ENCODE assay signal across 9 cellular contexts in the genomic region with DNA sequence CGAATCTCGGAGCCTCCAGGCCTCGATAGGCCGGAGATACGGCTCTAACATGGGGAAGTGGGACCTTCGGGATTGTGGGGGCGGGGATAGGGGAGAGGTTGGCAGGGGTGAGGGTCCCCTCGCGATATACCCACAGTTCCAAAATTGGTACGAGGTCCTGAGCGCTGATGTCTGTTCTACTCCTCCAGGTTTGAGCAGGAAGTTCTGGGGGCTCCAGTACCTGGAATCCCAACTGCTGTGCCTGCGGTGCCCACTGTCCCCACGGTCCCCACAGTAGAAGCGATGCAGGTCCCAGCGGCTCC. TPM values are rescaled to one million over a fixed set of nuclear protein-coding genes. Genes with fewer than 3 reads are reported as not detected.
DNase-seq lines count a peak whose midpoint lies in the region; ATAC-seq and TF ChIP-seq lines count a peak whose summit lies in the region.
"Had no signal": no experiment of that assay in that cellular context is flagged by ENCODE, and none has a peak within 500 bp of the region (broad histone marks: within the 10 kb centered on the region; RNA-seq: fewer than 3 reads in every experiment).

No MANE protein-coding gene starts in this region.

- DNase-seq in PC-3 = no peak
- no peak for DNase-seq in esophagus squamous epithelium (lab: John Stamatoyannopoulos, UW)
- no peak for DNase-seq in sciatic nerve (ENCODE audit: low spot score)
- no peak for DNase-seq in H4 (ENCODE audit: low spot score)
- DNase-seq in NCI-H748 (lab: John Stamatoyannopoulos, UW; ENCODE audit: unreplicated experiment) = no peak
- no peak for DNase-seq in inferior parietal cortex (ENCODE audit: extremely low spot score)

- no peaks in the 10 kb centered on the region for H4K20me1 ChIP-seq in PC-3 (ENCODE audit: low read length)

- TF ChIP-seq POLR2A in esophagus squamous epithelium (IDR thresholded peaks at IDR 0.05) = no peak

- no peaks in the 10 kb centered on the region for H3K27me3 ChIP-seq in PC-3 (ENCODE audit: low read length)
- no peaks in the 10 kb centered on the region for H3K27me3 ChIP-seq in esophagus squamous epithelium

- peak; percentile 6 for ATAC-seq in GM19452 (IDR thresholded peaks at IDR 0.05; ENCODE audit: unreplicated experiment)
- ATAC-seq in PC-3 = no peak
- ATAC-seq in sciatic nerve = peak; percentile 1
- no peak for ATAC-seq in GM18517 (IDR thresholded peaks at IDR 0.05; ENCODE audit: unreplicated experiment)

- H3K4me1 ChIP-seq in PC-3 (ENCODE audit: insufficient read depth, low read length) (peaks cover 4% of the 10 kb centered on the region; the same call in 1 of the 2 replicates), esophagus squamous epithelium (peaks cover 12 to 26% (median 14%) of the 10 kb centered on the region in 3 donors)

- H3K4me3 ChIP-seq in PC-3 (ENCODE audit: low read length) (peak overlapping the region; percentile 98), esophagus squamous epithelium (peak overlapping the region; percentile 84 to 96 (median 90))

- intact Hi-C loops in PC-3 (cut with micrococcal nuclease) = no loop called here
- intact Hi-C loops in esophagus squamous epithelium (cut with DNase I) = no loop called here
- intact Hi-C loops in sciatic nerve (cut with DNase I) = no loop called here

- peak overlapping the region; percentile 95 for H2AFZ ChIP-seq in PC-3 (ENCODE audit: low read length)

- peak overlapping the region; percentile 31; the same call in 1 of the 2 replicates for H3K27ac ChIP-seq in PC-3 (ENCODE audit: low read length)
- H3K27ac ChIP-seq in esophagus squamous epithelium = peak overlapping the region; percentile 92 to 97 (median 93)

- no peaks in the 10 kb centered on the region for H3K9me2 ChIP-seq in PC-3 (replicated peaks; ENCODE audit: low read length)

- POLR2A ChIA-PET in PC-3 (lab: Charles Lee; ENCODE audit: unreplicated experiment) = no interaction called here

- H3K9ac ChIP-seq in PC-3 (ENCODE audit: low read length) = peak overlapping the region; percentile 96

- no peaks in the 10 kb centered on the region for H3F3A ChIP-seq in PC-3 (ENCODE audit: low read length, unreplicated experiment)

- no peaks in the 10 kb centered on the region for H3K9me3 ChIP-seq in PC-3 (ENCODE audit: low read length)
- H3K9me3 ChIP-seq in esophagus squamous epithelium = no peaks in the 10 kb centered on the region

- 6 to 7% methylated on average over 3 to 12 of the region's 15 CpGs for WGBS in esophagus squamous epithelium, 2 donors

- peak overlapping the region; percentile 96 for H3K4me2 ChIP-seq in PC-3 (ENCODE audit: low read length)

- BruUV-seq in PC-3 (replicated peaks; lab: Mats Ljungman, UMichigan) = TSS peak; percentile 78

- CTCF ChIA-PET in PC-3 (lab: Charles Lee) = no interaction called here

- peaks cover 10% of the 10 kb centered on the region for H3K79me2 ChIP-seq in PC-3 (ENCODE audit: low read length)

- H3K36me3 ChIP-seq in PC-3 (ENCODE audit: low read depth, low read length) = peaks cover 6% of the 10 kb centered on the region; the same call in 1 of the 2 replicates
- H3K36me3 ChIP-seq in esophagus squamous epithelium = peaks cover 10 to 45% (median 35%) of the 10 kb centered on the region in 3 donors

- TF ChIP-seq CTCF in PC-3 (conservative IDR thresholded peaks at IDR 0.05; ENCODE audit: low read depth, low read length) (no peak), esophagus squamous epithelium (IDR thresholded peaks at IDR 0.05) (no peak)

RNA-seq across cellular contexts. Expression of a gene that starts 0.4 kb away (rescaled TPM):
- total RNA-seq in PC-3 (2014; rRNA removed) = 81.6 and 126 TPM in 2 replicates
- 10 to 100 TPM; 52.1 to 59.1 (median 53.0) TPM for total RNA-seq in esophagus squamous epithelium
- 56.7 TPM for total RNA-seq in sciatic nerve
- total RNA-seq in H4 (2014; rRNA removed; shearing (Covaris generic)) = 135 and 156 TPM in 2 replicates

RNA-seq across cellular contexts. Expression of a gene that starts 12.3 kb away (rescaled TPM):
- total RNA-seq in PC-3 (2014; rRNA removed) = 0.36 TPM in 1 of 2 replicates, not detected in the other
- under 1 TPM in 2 of 4 donors, not detected in 2; 0.31 to 0.44 TPM for total RNA-seq in esophagus squamous epithelium
- 1.2 TPM for total RNA-seq in sciatic nerve
- total RNA-seq in H4 (2014; rRNA removed; shearing (Covaris generic)) = 2.8 and 4.9 TPM in 2 replicates

RNA-seq across cellular contexts. Expression of a gene that starts 16.7 kb away (rescaled TPM):
- 25.9 and 26.4 TPM in 2 replicates for total RNA-seq in PC-3 (2014; rRNA removed)
- total RNA-seq in esophagus squamous epithelium = 10 to 100 TPM in 2 of 4 donors, 1 to 10 TPM in 2; 3.5 to 11.5 (median 10.6) TPM
- 13.5 TPM for total RNA-seq in sciatic nerve
- 17.2 and 22.7 TPM in 2 replicates for total RNA-seq in H4 (2014; rRNA removed; shearing (Covaris generic))

RNA-seq across cellular contexts. Expression of a gene that starts 18.8 kb away (rescaled TPM):
- 405 and 563 TPM in 2 replicates for total RNA-seq in PC-3 (2014; rRNA removed)
- 100 to 1,000 TPM; 582 to 942 (median 761) TPM for total RNA-seq in esophagus squamous epithelium
- total RNA-seq in sciatic nerve = 211 TPM
- 1,937 and 2,103 TPM in 2 replicates for total RNA-seq in H4 (2014; rRNA removed; shearing (Covaris generic))

RNA-seq across cellular contexts. Expression of a gene that starts 37.0 kb away (rescaled TPM):
- not detected in 2 replicates for total RNA-seq in PC-3 (2014; rRNA removed)
- 10 to 100 TPM in 1 of 4 donors, 1 to 10 TPM in 2, not detected in 1; 4.6 to 18.7 (median 9.8) TPM for total RNA-seq in esophagus squamous epithelium
- not detected for total RNA-seq in sciatic nerve
- total RNA-seq in H4 (2014; rRNA removed; shearing (Covaris generic)) = not detected in 2 replicates
- total RNA-seq: RPMI7951 had no signal

Comparison
In these comparisons a context has a peak if more than half of its experiments do, and no peak if none do; other contexts are left out.
1. ATAC-seq: peak in GM19452 (single experiment) and sciatic nerve (single experiment); none in PC-3 (single experiment) and GM18517 (single experiment).